Comparison of ENCODE assay signal across 14 cellular contexts in the genomic region with DNA sequence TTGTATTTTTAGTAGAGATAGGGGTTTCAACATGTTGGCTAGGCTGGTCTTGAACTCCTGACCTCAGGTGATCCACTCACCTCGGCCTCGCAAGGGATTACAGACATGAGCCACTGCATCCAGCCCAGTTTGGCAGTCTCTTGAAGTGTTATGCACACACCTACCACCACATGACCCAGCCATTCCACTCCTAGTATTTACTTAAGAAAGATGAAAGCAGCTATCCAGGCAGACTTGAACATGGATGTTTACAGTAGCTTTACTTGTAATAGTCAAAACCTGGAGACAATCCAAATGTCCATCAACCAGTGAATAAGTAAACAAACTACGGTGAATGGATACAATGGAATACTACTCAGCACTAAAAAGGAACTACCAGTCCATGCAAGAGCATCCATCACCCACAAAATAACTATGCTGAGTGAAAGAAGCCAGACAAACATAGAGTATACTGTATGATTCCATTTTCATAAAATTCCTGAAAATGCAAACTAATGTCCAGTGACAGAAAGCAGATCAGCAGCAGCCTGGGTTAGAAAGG. TPM values are rescaled to one million over a fixed set of nuclear protein-coding genes. Genes with fewer than 3 reads are reported as not detected.
DNase-seq lines count a peak whose midpoint lies in the region; ATAC-seq, FAIRE-seq and TF ChIP-seq lines count a peak whose summit lies in the region.
"Had no signal": no experiment of that assay in that cellular context is flagged by ENCODE, and none has a peak within 500 bp of the region (broad histone marks: within the 10 kb centered on the region; RNA-seq: fewer than 3 reads in every experiment).

No MANE protein-coding gene starts in this region.

- no peak overlapping the region for H2AFZ ChIP-seq in hepatocyte

- no peaks in the 10 kb centered on the region for H3K9me2 ChIP-seq in hepatocyte (replicated peaks; ENCODE audit: insufficient read depth)

- no peak overlapping the region for H3K4me2 ChIP-seq in hepatocyte

- TF ChIP-seq CTCF in hepatocyte (IDR thresholded peaks at IDR 0.05; ENCODE audit: poor library complexity): no peak

- no peak for FAIRE-seq in small intestine (lab: Jason Lieb, UNC)

- H3K27me3 ChIP-seq in hepatocyte: no peaks in the 10 kb centered on the region
- no peaks in the 10 kb centered on the region for H3K27me3 ChIP-seq in small intestine (ENCODE audit: control insufficient read depth in 2 of 2, insufficient read depth in 2 of 2, low read length in 2 of 2)
- H3K27me3 ChIP-seq: SJCRH30 had no signal

- H3K27ac ChIP-seq in hepatocyte (no peak overlapping the region), small intestine (ENCODE audit: low read depth in 1 of 2, low read length in 1 of 2) (no peak overlapping the region)
- H3K27ac ChIP-seq: SJCRH30 had no signal

- H3K79me2 ChIP-seq in hepatocyte: peaks cover 6% of the 10 kb centered on the region

- ATAC-seq in HG03159 (IDR thresholded peaks at IDR 0.05; ENCODE audit: unreplicated experiment): no peak
- ATAC-seq: HCT116; stimulated activated naive CD8-positive, alpha-beta T cell treated with anti-CD3 and anti-CD28 coated beads, Interleukin-15, Interleukin-2, amounts not matched to agents 100 U/mL and 50 U/mL, for 24 hours had no signal

- H3K36me3 ChIP-seq in hepatocyte (replicated peaks; ENCODE audit: insufficient read depth, low read depth) (no peaks in the 10 kb centered on the region), small intestine (ENCODE audit: control insufficient read depth in 2 of 2, insufficient read depth in 2 of 2, low read length in 2 of 2) (no peaks in the 10 kb centered on the region)
- H3K36me3 ChIP-seq: SJCRH30 had no signal

- DNase-seq in NCI-H2196 (lab: John Stamatoyannopoulos, UW; ENCODE audit: unreplicated experiment): peak; percentile 6
- DNase-seq in NCI-H2196 treated with DMSO at 0.1 percent for 48 hours (lab: John Stamatoyannopoulos, UW; ENCODE audit: unreplicated experiment): no peak
- DNase-seq in NCI-H510A treated with DMSO at 0.1 percent for 48 hours (lab: John Stamatoyannopoulos, UW): peak; percentile 96
- DNase-seq in hepatocyte (ENCODE audit: low spot score): peak; percentile 60
- DNase-seq in small intestine: peak; percentile 66
- DNase-seq in COLO829 (ENCODE audit: low spot score): no peak
- no peak for DNase-seq in activated CD4-positive, CD25-positive, alpha-beta regulatory T cell treated with anti-CD3 and anti-CD28 coated beads, Interleukin-2, amount 50 U/mL, for 72 hours
- DNase-seq: activated effector memory CD4-positive, alpha-beta T cell treated with Interleukin-2 at 50 U/mL for 16 hours; caudate nucleus; NCI-H2081; SJCRH30; stimulated activated naive CD8-positive, alpha-beta T cell treated with anti-CD3 and anti-CD28 coated beads, Interleukin-15, Interleukin-2, amounts not matched to agents 100 U/mL and 50 U/mL, for 24 hours had no signal

- WGBS in hepatocyte (ENCODE audit: low lambda C conversion rate, missing lambda C conversion rate): 55% methylated on average over 3 of the region's 3 CpGs
- 19 to 58% (median 32%) methylated on average over 3 of the region's 3 CpGs for WGBS in small intestine, 3 donors

- H4K20me1 ChIP-seq in hepatocyte (ENCODE audit: insufficient read depth, poor library complexity, severe bottlenecking): no peaks in the 10 kb centered on the region

- H3K9me3 ChIP-seq in hepatocyte (ENCODE audit: low read depth): no peaks in the 10 kb centered on the region
- H3K9me3 ChIP-seq in small intestine (ENCODE audit: control insufficient read depth, low read depth): no peaks in the 10 kb centered on the region

- H3K4me1 ChIP-seq in hepatocyte (ENCODE audit: insufficient read depth) (peaks cover 11% of the 10 kb centered on the region), small intestine (ENCODE audit: control insufficient read depth in 2 of 2, insufficient read depth in 1 of 2, low read depth in 1 of 2, low read length in 1 of 2) (no peaks in the 10 kb centered on the region)

- H3K4me3 ChIP-seq in hepatocyte: no peak overlapping the region
- H3K4me3 ChIP-seq in small intestine (ENCODE audit: low read depth in 1 of 2, low read length in 2 of 2): no peak overlapping the region
- H3K4me3 ChIP-seq: SJCRH30 had no signal

RNA-seq across cellular contexts. Expression of gene RASD1, which starts 37.8 kb away (rescaled TPM):
- 23.5 and 24.0 TPM in 2 replicates for total RNA-seq in hepatocyte
- polyA plus RNA-seq in hepatocyte: 44.8 and 46.9 TPM in 2 replicates
- 10 to 100 TPM in 1 of 3 donors, 1 to 10 TPM in 2; 4.9 to 11.4 (median 7.6) TPM for polyA plus RNA-seq in small intestine
- total RNA-seq: SJCRH30 had no signal

RNA-seq across cellular contexts. Expression of gene MED9, which starts 57.2 kb away (rescaled TPM):
- total RNA-seq in hepatocyte: 17.3 and 19.7 TPM in 2 replicates
- polyA plus RNA-seq in hepatocyte: 17.1 and 21.1 TPM in 2 replicates
- polyA plus RNA-seq in small intestine: 10 to 100 TPM; 11.6 to 17.4 (median 16.3) TPM

RNA-seq across cellular contexts. Expression of gene PEMT, which starts 57.5 kb away (rescaled TPM):
- total RNA-seq in hepatocyte: 50.1 and 58.6 TPM in 2 replicates
- polyA plus RNA-seq in hepatocyte (70.4 and 78.9 TPM in 2 replicates), small intestine (10 to 100 TPM; 32.0 to 42.0 (median 33.5) TPM)

Comparison
In these comparisons a context has a peak if more than half of its experiments do, and no peak if none do; other contexts are left out.
1. DNase-seq: peak in NCI-H2196 (single experiment), NCI-H510A treated with DMSO at 0.1 percent for 48 hours (single experiment), hepatocyte (single experiment) and small intestine (single experiment); none in NCI-H2196 treated with DMSO at 0.1 percent for 48 hours (single experiment), COLO829 (single experiment) and activated CD4-positive, CD25-positive, alpha-beta regulatory T cell treated with anti-CD3 and anti-CD28 coated beads, Interleukin-2, amount 50 U/mL, for 72 hours (single experiment).